Comparison of ENCODE assay signal across 8 cellular contexts in genomic region chr19:42092350-42092749, GRCh38. TPM values are rescaled to one million over a fixed set of nuclear protein-coding genes. Genes with fewer than 3 reads are reported as not detected.
DNase-seq lines count a peak whose midpoint lies in the region; ATAC-seq, FAIRE-seq and TF ChIP-seq lines count a peak whose summit lies in the region.

No MANE protein-coding gene starts in this region.

- 19 to 32% (median 25%) methylated on average over 5 of the region's 5 CpGs for WGBS in small intestine, 3 donors

- ATAC-seq in GM19452 (IDR thresholded peaks at IDR 0.05; ENCODE audit: unreplicated experiment): no peak

- no peaks in the 10 kb centered on the region for H3K9me3 ChIP-seq in small intestine (ENCODE audit: control insufficient read depth, low read depth)

- DNase-seq in GM10266 (ENCODE audit: extremely low spot score) (no peak), NB4 (ENCODE audit: low read depth) (peak; percentile 46), epithelial cell of proximal tubule (ENCODE audit: low read depth) (no peak), small intestine (peak; percentile 64), ureter (ENCODE audit: low spot score) (no peak)
- no peak for DNase-seq in stimulated activated naive CD4-positive, alpha-beta T cell treated with Interleukin-2 at 50 U/mL for 16 hours (lab: John Stamatoyannopoulos, UW)

- no peak for TF ChIP-seq POLR2A in NB4 (IDR thresholded peaks at IDR 0.05; ENCODE audit: extremely low read depth, insufficient read length)

- no peak overlapping the region for H3K27ac ChIP-seq in small intestine (ENCODE audit: low read depth in 1 of 2, low read length in 1 of 2)

- peaks cover 0 to 5% of the 10 kb centered on the region in 2 donors for H3K4me1 ChIP-seq in small intestine (ENCODE audit: control insufficient read depth in 2 of 2, insufficient read depth in 1 of 2, low read depth in 1 of 2, low read length in 1 of 2)

- TF ChIP-seq CTCF in GM10266 (IDR thresholded peaks at IDR 0.05; ENCODE audit: control insufficient read depth, insufficient read depth, low read depth, missing control alignments): peak; percentile 57
- TF ChIP-seq CTCF in NB4 (IDR thresholded peaks at IDR 0.05; ENCODE audit: low read depth, low read length): peak; percentile 61
- TF ChIP-seq CTCF in WI38 (IDR thresholded peaks at IDR 0.05; ENCODE audit: low read depth, low read length): peak; percentile 36; the same call in 1 of the 2 replicates
- TF ChIP-seq CTCF in epithelial cell of proximal tubule (conservative IDR thresholded peaks at IDR 0.05; ENCODE audit: low read depth, low read length): peak; percentile 70

- no peak for FAIRE-seq in small intestine (lab: Jason Lieb, UNC)

- no peaks in the 10 kb centered on the region for H3K36me3 ChIP-seq in small intestine (ENCODE audit: control insufficient read depth in 2 of 2, insufficient read depth in 2 of 2, low read length in 2 of 2)

- H3K4me3 ChIP-seq in NB4 (ENCODE audit: low read depth, low read length) (no peak overlapping the region), WI38 (ENCODE audit: low read depth, low read length) (no peak overlapping the region), epithelial cell of proximal tubule (ENCODE audit: low read depth, low read length) (no peak overlapping the region), small intestine (ENCODE audit: low read depth in 1 of 2, low read length in 2 of 2) (no peak overlapping the region)

- no peaks in the 10 kb centered on the region for H3K27me3 ChIP-seq in small intestine (ENCODE audit: control insufficient read depth in 2 of 2, insufficient read depth in 2 of 2, low read length in 2 of 2)

RNA-seq across cellular contexts. Expression of gene ZNF574, which starts 16.4 kb away (rescaled TPM):
- total RNA-seq in epithelial cell of proximal tubule: 19.6 and 22.1 TPM in 2 replicates
- 1 to 10 TPM; 4.5 to 8.4 (median 6.5) TPM for polyA plus RNA-seq in small intestine
- 18.7 TPM for total RNA-seq in ureter

RNA-seq across cellular contexts. Expression of gene GRIK5, which starts 22.3 kb away (rescaled TPM):
- total RNA-seq in epithelial cell of proximal tubule (2.5 and 14.3 TPM in 2 replicates), ureter (6.9 TPM)
- 1 to 10 TPM in 1 of 3 donors, under 1 TPM in 1, not detected in 1; 0.27 to 1.6 TPM for polyA plus RNA-seq in small intestine

RNA-seq across cellular contexts. Expression of gene POU2F2, which starts 39.9 kb away (rescaled TPM):
- total RNA-seq in epithelial cell of proximal tubule (0.46 and 3.2 TPM in 2 replicates), ureter (5.3 TPM)
- polyA plus RNA-seq in small intestine: 1 to 10 TPM in 2 of 3 donors, under 1 TPM in 1; 0.45 to 2.1 (median 1.6) TPM

Comparison
In these comparisons a context has a peak if more than half of its experiments do, and no peak if none do; other contexts are left out.
1. DNase-seq: peak in NB4 (single experiment) and small intestine (single experiment); none in GM10266 (single experiment), epithelial cell of proximal tubule (single experiment), stimulated activated naive CD4-positive, alpha-beta T cell treated with Interleukin-2 at 50 U/mL for 16 hours (single experiment) and ureter (single experiment).
2. Peak in every context shown above with its lines, with median percentiles within 50 percentile points of each other: CTCF ChIP-seq.